In genomic region chr10:27998178-27998953, GRCh38 we compare ENCODE assay signal across 8 cellular contexts. TPM values are rescaled to one million over a fixed set of nuclear protein-coding genes. Genes with fewer than 3 reads are reported as not detected.
DNase-seq lines count a peak whose midpoint lies in the region; ATAC-seq and TF ChIP-seq lines count a peak whose summit lies in the region.

No MANE protein-coding gene starts in this region.

- H3K4me1 ChIP-seq in duodenal mucosa (ENCODE audit: control insufficient read depth in 1 of 2, insufficient read depth in 2 of 2, low read length in 2 of 2) = peaks cover 0 to 5% of the 10 kb centered on the region in 2 donors

- peak; percentile 43 to 52 for ATAC-seq in activated CD4-positive, CD25-positive, alpha-beta regulatory T cell treated with anti-CD3 and anti-CD28 coated beads, Interleukin-2, amount 50 U/mL, for 24 hours
- ATAC-seq in T-cell (replicated peaks in 1 of 4) = peak; percentile 75 to 89 (median 80)
- no peak for ATAC-seq in HG02970 (IDR thresholded peaks at IDR 0.05; ENCODE audit: low FRiP score, unreplicated experiment)

- no peaks in the 10 kb centered on the region for H3K9me3 ChIP-seq in duodenal mucosa (ENCODE audit: control insufficient read depth in 1 of 2, low read length in 2 of 2)

- no peaks in the 10 kb centered on the region for H3K36me3 ChIP-seq in duodenal mucosa (ENCODE audit: control insufficient read depth in 1 of 2, insufficient read depth in 2 of 2, low read length in 2 of 2)

- intact Hi-C loops in lower leg skin (cut with DNase I; ENCODE audit: low total_unique reads) = no loop called here

- POLR2A ChIA-PET in T-cell (lab: Charles Lee) = no interaction called here

- H3K4me3 ChIP-seq in duodenal mucosa (ENCODE audit: low read depth in 1 of 2, low read length in 2 of 2) (peak overlapping the region; percentile 65 to 67), lower leg skin (ENCODE audit: low read depth, poor library complexity, severe bottlenecking) (peak overlapping the region; percentile 41)

- no peak for DNase-seq in activated CD4-positive, CD25-positive, alpha-beta regulatory T cell treated with anti-CD3 and anti-CD28 coated beads, Interleukin-2, amount 50 U/mL, for 72 hours
- DNase-seq in T-cell (peak in 11 of 34 experiments; percentile 1 to 22 (median 11)), lower leg skin (ENCODE audit: low spot score in 2 of 2) (no peak), NCI-H2171 (lab: John Stamatoyannopoulos, UW) (no peak)

- peaks cover 0 to 1% (median 0%) of the 10 kb centered on the region in 3 donors for H3K9me3 Mint-ChIP-seq in T-cell
- no peaks in the 10 kb centered on the region for H3K9me3 Mint-ChIP-seq in stimulated activated naive CD8-positive, alpha-beta T cell treated with anti-CD3 and anti-CD28 coated beads, Interleukin-15, Interleukin-2, amounts not matched to agents 100 ng/mL and 50 ng/mL, for 24 hours

- TF ChIP-seq CTCF in lower leg skin (IDR thresholded peaks at IDR 0.05) = no peak

- peaks cover 56 to 61% of the 10 kb centered on the region in 2 donors for H3K27me3 Mint-ChIP-seq in T-cell
- H3K27me3 Mint-ChIP-seq in stimulated activated naive CD8-positive, alpha-beta T cell treated with anti-CD3 and anti-CD28 coated beads, Interleukin-15, Interleukin-2, amounts not matched to agents 100 ng/mL and 50 ng/mL, for 24 hours = peaks cover 49% of the 10 kb centered on the region

- no peak overlapping the region for H3K27ac ChIP-seq in duodenal mucosa (ENCODE audit: low read depth, low read length)

- no peaks in the 10 kb centered on the region for H3K36me3 Mint-ChIP-seq in T-cell
- no peaks in the 10 kb centered on the region for H3K36me3 Mint-ChIP-seq in stimulated activated naive CD8-positive, alpha-beta T cell treated with anti-CD3 and anti-CD28 coated beads, Interleukin-15, Interleukin-2, amounts not matched to agents 100 ng/mL and 50 ng/mL, for 24 hours (ENCODE audit: low read depth)

- peak overlapping the region in 1 of 2 donors; percentile 6 for H3K27ac Mint-ChIP-seq in T-cell
- no peak overlapping the region for H3K27ac Mint-ChIP-seq in stimulated activated naive CD8-positive, alpha-beta T cell treated with anti-CD3 and anti-CD28 coated beads, Interleukin-15, Interleukin-2, amounts not matched to agents 100 ng/mL and 50 ng/mL, for 24 hours

- CTCF ChIA-PET in T-cell (lab: Charles Lee) = no interaction called here

- H3K4me1 Mint-ChIP-seq in T-cell = peaks cover 12 to 15% (median 14%) of the 10 kb centered on the region in 3 donors
- peaks cover 17% of the 10 kb centered on the region for H3K4me1 Mint-ChIP-seq in stimulated activated naive CD8-positive, alpha-beta T cell treated with anti-CD3 and anti-CD28 coated beads, Interleukin-15, Interleukin-2, amounts not matched to agents 100 ng/mL and 50 ng/mL, for 24 hours (ENCODE audit: low read depth)

- H3K9ac ChIP-seq in duodenal mucosa (ENCODE audit: low read depth in 1 of 2, low read length in 2 of 2) = no peak overlapping the region

- peaks cover 6 to 12% of the 10 kb centered on the region in 2 donors for H3K27me3 ChIP-seq in duodenal mucosa (ENCODE audit: control insufficient read depth in 1 of 2, insufficient read depth in 2 of 2, low read length in 2 of 2)

- no peak for TF ChIP-seq POLR2A in lower leg skin (IDR thresholded peaks at IDR 0.05)

- peak overlapping the region; percentile 80 to 85 (median 83) for H3K4me3 Mint-ChIP-seq in T-cell
- peak overlapping the region; percentile 85 for H3K4me3 Mint-ChIP-seq in stimulated activated naive CD8-positive, alpha-beta T cell treated with anti-CD3 and anti-CD28 coated beads, Interleukin-15, Interleukin-2, amounts not matched to agents 100 ng/mL and 50 ng/mL, for 24 hours

- WGBS in lower leg skin, 2 donors = 2% methylated on average over 33 to 42 of the region's 62 CpGs

RNA-seq across cellular contexts. Expression of gene ODAD2, which starts 0.5 kb away (rescaled TPM):
- total RNA-seq in T-cell (under 1 TPM in 2 of 5 donors, not detected in 3; 0.20 to 0.33 TPM), lower leg skin (under 1 TPM in 1 of 4 donors, not detected in 3; 0.10 TPM)
